Comparison of ENCODE assay signal across 2 cellular contexts in the genomic region with DNA sequence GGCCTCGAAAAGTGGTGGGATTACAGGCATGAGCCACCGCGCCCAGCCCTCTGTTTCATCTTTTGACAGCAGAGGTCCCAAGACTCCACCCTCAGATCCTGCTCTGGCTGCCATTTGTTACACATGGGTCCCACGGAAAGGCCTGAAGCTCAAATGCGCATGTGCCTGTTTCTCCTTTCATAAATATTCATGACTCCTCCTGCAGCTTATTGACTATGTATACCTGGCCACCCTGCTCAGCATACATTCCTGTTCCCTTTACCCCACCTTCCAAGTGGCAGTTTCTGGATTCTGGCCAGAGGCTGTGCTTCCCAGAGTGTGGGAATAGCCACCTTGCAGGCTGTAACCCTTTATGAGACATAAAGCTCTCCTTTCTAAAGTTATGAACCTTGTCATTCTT.
TF ChIP-seq lines count a peak whose summit lies in the region.

No MANE protein-coding gene starts in this region.

TF ChIP-seq in HepG2, 621 proteins besides CTCF, POLR2A, EP300 and RAD21:
- 0 out of 2 replicates have a peak, but pooled peaks have one; percentile 22 for TF ChIP-seq ZNF652 (CRISPR knock-in tag; IDR thresholded peaks at IDR 0.05; ENCODE audit: borderline replicate concordance, low read depth)
- TF ChIP-seq PHF21A (CRISPR knock-in tag; IDR thresholded peaks at IDR 0.05), result no peak
TF ChIP-seq in HepG2: peak in this region for 1.

TF ChIP-seq in H1, 55 proteins besides CTCF, POLR2A, EP300 and RAD21:
- TF ChIP-seq NANOG (IDR thresholded peaks at IDR 0.05; ENCODE audit: insufficient read depth, low read depth, low read length, poor library complexity, severe bottlenecking) (no peak), E2F6 (IDR thresholded peaks at IDR 0.05) (0 out of 2 replicates have a peak, but pooled peaks have one; percentile 39)
